In genomic region chr5:56270568-56271392, GRCh38 we compare ENCODE assay signal across 8 cellular contexts. TPM values are rescaled to one million over a fixed set of nuclear protein-coding genes. Genes with fewer than 3 reads are reported as not detected.
A peak's percentile ranks its signal among the peaks of the same experiment; 100 is the strongest.
DNase-seq lines count a peak whose midpoint lies in the region; ATAC-seq and TF ChIP-seq lines count a peak whose summit lies in the region.

No MANE protein-coding gene starts in this region.

- H3K4me1 ChIP-seq in BE2C, result peaks cover 39% of the 10 kb centered on the region

- H3K27me3 ChIP-seq in BE2C, result no peaks in the 10 kb centered on the region

- H3K4me1 Mint-ChIP-seq in activated CD4-positive, alpha-beta T cell treated with anti-CD3 and anti-CD28 coated beads, Interleukin-2, amount 10 ng/mL, durations not matched to agents 7 days and 5 days, result peaks cover 21% of the 10 kb centered on the region

- no peaks in the 10 kb centered on the region for H3K36me3 ChIP-seq in BE2C

- intact Hi-C loops in lower leg skin (cut with DNase I; ENCODE audit: low total_unique reads), result loop anchor here (5.0 kb wide), 1 partner anchor 567 kb away; no protein-coding TSS in a partner anchor

- H3K36me3 Mint-ChIP-seq in activated CD4-positive, alpha-beta T cell treated with anti-CD3 and anti-CD28 coated beads, Interleukin-2, amount 10 ng/mL, durations not matched to agents 7 days and 5 days (ENCODE audit: low read depth), result no peaks in the 10 kb centered on the region

- TF ChIP-seq POLR2A in lower leg skin (IDR thresholded peaks at IDR 0.05), result no peak

- peaks cover 2% of the 10 kb centered on the region for H3K9me3 Mint-ChIP-seq in activated CD4-positive, alpha-beta T cell treated with anti-CD3 and anti-CD28 coated beads, Interleukin-2, amount 10 ng/mL, durations not matched to agents 7 days and 5 days

- DNase-seq in BE2C (peak; percentile 89), NCI-H69 (lab: John Stamatoyannopoulos, UW) (peak; percentile 78), coronary artery (ENCODE audit: low spot score) (no peak), lower leg skin (ENCODE audit: low spot score in 2 of 2) (peak; percentile 81 to 96)
- DNase-seq in activated CD4-positive, alpha-beta T cell treated with anti-CD3 and anti-CD28 coated beads, Interleukin-2, amount 10 ng/mL, durations not matched to agents 7 days and 5 days, result peak; percentile 77
- peak; percentile 58 for DNase-seq in stimulated activated CD8-positive, alpha-beta memory T cell treated with anti-CD3 and anti-CD28 coated beads, Interleukin-12 subunit alpha, Interleukin-12 subunit beta, amount 100 ng/mL, for 1 hour (ENCODE audit: low read depth)

- CTCF ChIA-PET in activated CD4-positive, alpha-beta T cell treated with anti-CD3 and anti-CD28 coated beads, Interleukin-2, amount 10 ng/mL, durations not matched to agents 7 days and 5 days (lab: Charles Lee), result interaction anchor here (0.6 to 4.3 kb wide), 27 partner anchors 13 to 634 kb away, joined by 3 to 42 read pairs (median 4); partner anchors contain the start of gene IL6ST

- 23 to 34% methylated on average over 6 of the region's 6 CpGs for WGBS in lower leg skin, 2 donors

- no peaks in the 10 kb centered on the region for H3K27me3 Mint-ChIP-seq in activated CD4-positive, alpha-beta T cell treated with anti-CD3 and anti-CD28 coated beads, Interleukin-2, amount 10 ng/mL, durations not matched to agents 7 days and 5 days

- no peaks in the 10 kb centered on the region for H3K9me3 ChIP-seq in BE2C

- TF ChIP-seq CTCF in BE2C (IDR thresholded peaks at IDR 0.05; ENCODE audit: low read depth, low read length) (peak; percentile 100), coronary artery (IDR thresholded peaks at IDR 0.05) (peak; percentile 98), lower leg skin (IDR thresholded peaks at IDR 0.05) (peak in 1 of 3 donors; percentile 95)

- H3K4me3 ChIP-seq in BE2C (ENCODE audit: low read depth, low read length), result peak overlapping the region; percentile 12
- no peak overlapping the region for H3K4me3 ChIP-seq in coronary artery
- H3K4me3 ChIP-seq in lower leg skin (ENCODE audit: low read depth, poor library complexity, severe bottlenecking), result no peak overlapping the region

- H3K27ac ChIP-seq in coronary artery, result no peak overlapping the region

- POLR2A ChIA-PET in activated CD4-positive, alpha-beta T cell treated with anti-CD3 and anti-CD28 coated beads, Interleukin-2, amount 10 ng/mL, durations not matched to agents 7 days and 5 days (lab: Charles Lee), result no interaction called here

- H3K27ac Mint-ChIP-seq in activated CD4-positive, alpha-beta T cell treated with anti-CD3 and anti-CD28 coated beads, Interleukin-2, amount 10 ng/mL, durations not matched to agents 7 days and 5 days, result peak overlapping the region; percentile 22

- ATAC-seq in GM19043 (IDR thresholded peaks at IDR 0.05; ENCODE audit: low read depth, unreplicated experiment), result peak; percentile 94
- peak; percentile 84 for ATAC-seq in HG03196 (IDR thresholded peaks at IDR 0.05; ENCODE audit: unreplicated experiment)

- H3K4me3 Mint-ChIP-seq in activated CD4-positive, alpha-beta T cell treated with anti-CD3 and anti-CD28 coated beads, Interleukin-2, amount 10 ng/mL, durations not matched to agents 7 days and 5 days, result no peak overlapping the region

RNA-seq across cellular contexts. Expression of gene ANKRD55, which starts 37.6 kb away (rescaled TPM):
- 0.42 TPM for polyA plus RNA-seq in BE2C (2012; ENCODE audit: insufficient read depth, insufficient read length, low read depth)
- 10 to 100 TPM; 10.3 to 11.9 TPM for total RNA-seq in activated CD4-positive, alpha-beta T cell treated with anti-CD3 and anti-CD28 coated beads, Interleukin-2, amount 10 ng/mL, durations not matched to agents 7 days and 5 days
- under 1 TPM in 3 of 4 donors, not detected in 1; 0.17 to 0.37 (median 0.32) TPM for total RNA-seq in lower leg skin

Comparison
In these comparisons a context has a peak if more than half of its experiments do, and no peak if none do; other contexts are left out.
1. RNA of gene ANKRD55, which starts 37.6 kb away (total RNA-seq): 10.3 to 11.9 TPM in activated CD4-positive, alpha-beta T cell treated with anti-CD3 and anti-CD28 coated beads, Interleukin-2, amount 10 ng/mL, durations not matched to agents 7 days and 5 days; 0.17 to 0.37 TPM in lower leg skin; every median in the first group is over 4 times any median in the second.